In genomic region chr15:62958528-62958927, GRCh38 we compare ENCODE assay signal across 14 cellular contexts.
DNase-seq lines count a peak whose midpoint lies in the region; TF ChIP-seq lines count a peak whose summit lies in the region.
"Had no signal": no experiment of that assay in that cellular context is flagged by ENCODE, and none has a peak within 500 bp of the region (broad histone marks: within the 10 kb centered on the region; RNA-seq: fewer than 3 reads in every experiment).

No MANE protein-coding gene starts in this region.

- no peak overlapping the region for H3K14ac ChIP-seq in neuronal stem cell (ENCODE audit: low read length)

- H2BK5ac ChIP-seq in neuronal stem cell (ENCODE audit: low read length) = no peak overlapping the region

- H2AFZ ChIP-seq in neuronal stem cell (ENCODE audit: low read length) = no peak overlapping the region

- intact Hi-C loops in posterior cingulate gyrus (cut with DNase I) = no loop called here

- no peak overlapping the region for H3K4me3 ChIP-seq in fibroblast of the aortic adventitia (ENCODE audit: low read depth, low read length)
- no peak overlapping the region for H3K4me3 ChIP-seq in neuronal stem cell (ENCODE audit: low read length in 2 of 2)
- H3K4me3 ChIP-seq: Peyer's patch had no signal

- no peak overlapping the region for H2BK120ac ChIP-seq in neuronal stem cell (ENCODE audit: low read depth, low read length)

- no peak overlapping the region for H2AK5ac ChIP-seq in neuronal stem cell (ENCODE audit: low read depth, low read length)

- H3K9ac ChIP-seq in neuronal stem cell (ENCODE audit: low read depth, low read length, poor library complexity) = no peak overlapping the region

- no peaks in the 10 kb centered on the region for H3K36me3 ChIP-seq in neuronal stem cell (replicated peaks in 1 of 2; ENCODE audit: control insufficient read depth in 2 of 2, insufficient read depth in 2 of 2, low read length in 2 of 2)
- H3K36me3 ChIP-seq: Peyer's patch had no signal

- TF ChIP-seq CTCF in fibroblast of the aortic adventitia (IDR thresholded peaks at IDR 0.05; ENCODE audit: insufficient read depth, low read length) = no peak

- peaks cover 2 to 7% of the 10 kb centered on the region in 2 donors for H3K4me1 ChIP-seq in neuronal stem cell (ENCODE audit: control insufficient read depth in 2 of 2, insufficient read depth in 1 of 2, low read depth in 1 of 2, low read length in 2 of 2)
- H3K4me1 ChIP-seq: Peyer's patch had no signal

- no peak overlapping the region for H3K23ac ChIP-seq in neuronal stem cell (ENCODE audit: low read depth, low read length, poor library complexity)

- H4K8ac ChIP-seq in neuronal stem cell (ENCODE audit: low read depth, low read length) = no peak overlapping the region

- DNase-seq in AG20443 (ENCODE audit: low spot score) = peak; percentile 22
- peak; percentile 22 to 85 for DNase-seq in NCI-H446 (lab: John Stamatoyannopoulos, UW)
- DNase-seq in fibroblast of the aortic adventitia (ENCODE audit: low read depth) = peak; percentile 37
- DNase-seq in neuronal stem cell (ENCODE audit: low spot score) = no peak
- DNase-seq in NCI-H2227 (lab: John Stamatoyannopoulos, UW; ENCODE audit: unreplicated experiment) = no peak
- no peak for DNase-seq in activated CD4-positive, alpha-beta T cell treated with anti-CD3 and anti-CD28 coated beads, Interleukin-2, amount 50 U/mL, for 48 hours
- no peak for DNase-seq in NOMO-1 (lab: John Stamatoyannopoulos, UW; ENCODE audit: unreplicated experiment in 2 of 2)
- no peak for DNase-seq in posterior cingulate gyrus
- DNase-seq: activated CD8-positive, alpha-beta T cell treated with anti-CD3 and anti-CD28 coated beads for 36 hours; activated effector memory CD4-positive, alpha-beta T cell treated with anti-CD3 and anti-CD28 coated beads, Interleukin-2, amount 50 U/mL, for 16 hours; Kasumi-1; Peyer's patch; stimulated activated CD4-positive, alpha-beta T cell treated with anti-CD3 and anti-CD28 coated beads, Interleukin-4, amount 100 ng/mL, for 4 hours; stimulated activated naive CD4-positive, alpha-beta T cell had no signal

- no peak overlapping the region for H2BK12ac ChIP-seq in neuronal stem cell (ENCODE audit: low read length)

- H3K79me1 ChIP-seq in neuronal stem cell (ENCODE audit: low read depth, low read length) = no peaks in the 10 kb centered on the region

- no peak overlapping the region for H2BK15ac ChIP-seq in neuronal stem cell (ENCODE audit: low read length)

- no peak overlapping the region for H3K4me2 ChIP-seq in neuronal stem cell (ENCODE audit: insufficient read depth, low read length, poor library complexity, severe bottlenecking)

- peaks cover 0 to 18% (median 0%) of the 10 kb centered on the region in 3 experiments for H3K27me3 ChIP-seq in neuronal stem cell (ENCODE audit: control insufficient read depth in 3 of 3, insufficient read depth in 3 of 3, low read depth in 1 of 3, low read length in 3 of 3)
- H3K27me3 ChIP-seq: Peyer's patch had no signal

- H3K9me3 ChIP-seq in neuronal stem cell (replicated peaks in 1 of 2; ENCODE audit: control insufficient read depth in 2 of 2, insufficient read depth in 1 of 2, low read depth in 1 of 2, low read length in 2 of 2) = no peaks in the 10 kb centered on the region
- H3K9me3 ChIP-seq: Peyer's patch had no signal

- no CpG with 5 or more reads among the region's 2 CpGs for WGBS in neuronal stem cell (ENCODE audit: extremely low coverage in 2 of 2, insufficient read length in 2 of 2, insufficient replicate concordance in 1 of 2), 2 donors

- peak overlapping the region; percentile 28 for H3K18ac ChIP-seq in neuronal stem cell (ENCODE audit: low read length)

- no peak overlapping the region for H3K27ac ChIP-seq in neuronal stem cell (replicated peaks; ENCODE audit: low read length)
- H3K27ac ChIP-seq: Peyer's patch had no signal

- no peak overlapping the region for H3K4ac ChIP-seq in neuronal stem cell (ENCODE audit: low read length)

- no peak overlapping the region for H4K91ac ChIP-seq in neuronal stem cell (ENCODE audit: low read depth, low read length, poor library complexity)

Comparison
In these comparisons a context has a peak if more than half of its experiments do, and no peak if none do; other contexts are left out.
1. DNase-seq: peak in AG20443 (single experiment), NCI-H446 (2 of 2) and fibroblast of the aortic adventitia (single experiment); none in neuronal stem cell (single experiment), NCI-H2227 (single experiment), activated CD4-positive, alpha-beta T cell treated with anti-CD3 and anti-CD28 coated beads, Interleukin-2, amount 50 U/mL, for 48 hours (0 of 2), NOMO-1 (0 of 2) and posterior cingulate gyrus (0 of 10).